In the genomic region with DNA sequence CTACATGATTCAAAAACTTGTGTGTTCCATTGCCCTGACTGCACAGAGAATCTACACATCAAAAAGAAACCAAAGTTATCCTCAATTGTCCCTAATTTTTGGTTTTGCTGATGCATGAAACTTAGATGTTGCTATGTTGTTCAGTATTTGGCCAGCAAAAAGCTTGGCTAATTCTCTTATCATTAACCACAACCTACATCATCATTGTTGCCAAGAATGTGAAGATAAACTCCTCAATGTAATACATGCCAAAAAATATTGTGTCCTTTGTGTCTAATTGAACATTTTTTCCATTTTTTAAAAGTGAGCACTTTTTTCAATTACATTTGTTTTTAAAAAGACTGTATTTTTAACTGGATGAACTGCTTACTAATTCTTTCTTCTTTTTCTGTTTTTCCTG, we compare ENCODE assay signal across 28 cellular contexts.
"Had no signal": no experiment of that assay in that cellular context is flagged by ENCODE, and none has a peak within 500 bp of the region (broad histone marks: within the 10 kb centered on the region; RNA-seq: fewer than 3 reads in every experiment).

No MANE protein-coding gene starts in this region.

- FAIRE-seq: keratinocyte, TTC549 had no signal

- H3K9me3 ChIP-seq: esophagus muscularis mucosa, gastrocnemius medialis, spleen, testis, transverse colon had no signal

- H3K4me1 ChIP-seq: esophagus muscularis mucosa, gastrocnemius medialis, parathyroid adenoma, spleen, testis, transverse colon had no signal

- H3K4me3 ChIP-seq: esophagus muscularis mucosa, gastrocnemius medialis, spleen, testis, transverse colon had no signal

- H3K27me3 ChIP-seq: esophagus muscularis mucosa, gastrocnemius medialis, spleen, testis, transverse colon had no signal

- DNase-seq: activated CD4-positive, alpha-beta memory T cell treated with anti-CD3 and anti-CD28 coated beads, Interleukin-2, amount 10 ng/mL, durations not matched to agents 7 days and 5 days; activated CD4-positive, alpha-beta T cell treated with anti-CD3 and anti-CD28 coated beads for 1 hour; activated CD4-positive, alpha-beta T cell treated with anti-CD3 and anti-CD28 coated beads, Interleukin-2, amount 10 ng/mL, durations not matched to agents 7 days and 5 days; activated CD8-positive, alpha-beta memory T cell treated with anti-CD3 and anti-CD28 coated beads, Interleukin-2, amount 50 U/mL, for 48 hours; activated gamma-delta T cell; activated naive CD4-positive, alpha-beta T cell treated with anti-CD3 and anti-CD28 coated beads, Interleukin-2, amount 10 ng/mL, durations not matched to agents 7 days and 5 days; activated naive CD8-positive, alpha-beta T cell treated with anti-CD3 and anti-CD28 coated beads, Interleukin-2, amount 10 ng/mL, durations not matched to agents 7 days and 5 days; activated T-cell treated with anti-CD3 and anti-CD28 coated beads, Interleukin-2, amount 50 U/mL, for 24 hours; caudate nucleus; endodermal cell; gastrocnemius medialis; glutamatergic neuron; left cardiac atrium; left ventricle myocardium superior; nephron progenitor cell; right cardiac atrium; spleen; stimulated activated CD4-positive, alpha-beta T cell treated with anti-CD3 and anti-CD28 coated beads, Interleukin-2, amount 100 ng/mL, for 48 hours; stimulated activated naive CD4-positive, alpha-beta T cell treated with Interleukin-2 at 50 U/mL for 16 hours; SW 1271; T-helper 9 cell; testis; transverse colon had no signal

- ATAC-seq: gastrocnemius medialis, left ventricle myocardium superior, right cardiac atrium, WTC11 had no signal

- H3K9ac ChIP-seq: parathyroid adenoma had no signal

- H3K36me3 ChIP-seq: esophagus muscularis mucosa, gastrocnemius medialis, spleen, transverse colon had no signal
